Comparison of ENCODE assay signal across 8 cellular contexts in genomic region chr7:120272261-120272895, GRCh38. TPM values are rescaled to one million over a fixed set of nuclear protein-coding genes. Genes with fewer than 3 reads are reported as not detected.
DNase-seq lines count a peak whose midpoint lies in the region; TF ChIP-seq lines count a peak whose summit lies in the region.

No MANE protein-coding gene starts in this region.

- peak overlapping the region; percentile 37 for H3K18ac ChIP-seq in H9 (ENCODE audit: insufficient read length, low read depth, low read length)

- H3K9me3 Mint-ChIP-seq in activated CD4-positive, alpha-beta memory T cell treated with anti-CD3 and anti-CD28 coated beads, Interleukin-2, amount 10 ng/mL, durations not matched to agents 7 days and 5 days = peaks cover 3% of the 10 kb centered on the region
- H3K9me3 Mint-ChIP-seq in activated CD4-positive, alpha-beta memory T cell treated with anti-CD3 and anti-CD28 coated beads for 36 hours = no peaks in the 10 kb centered on the region
- H3K9me3 Mint-ChIP-seq in H9 = no peaks in the 10 kb centered on the region; a peak in 2 of 5 replicates

- CTCF ChIA-PET in activated CD4-positive, alpha-beta memory T cell treated with anti-CD3 and anti-CD28 coated beads, Interleukin-2, amount 10 ng/mL, durations not matched to agents 7 days and 5 days (lab: Charles Lee) = no interaction called here
- CTCF ChIA-PET in activated CD4-positive, alpha-beta memory T cell treated with anti-CD3 and anti-CD28 coated beads for 36 hours (lab: Charles Lee) = no interaction called here

- peaks cover 12% of the 10 kb centered on the region for H3K4me1 Mint-ChIP-seq in activated CD4-positive, alpha-beta memory T cell treated with anti-CD3 and anti-CD28 coated beads, Interleukin-2, amount 10 ng/mL, durations not matched to agents 7 days and 5 days
- H3K4me1 Mint-ChIP-seq in activated CD4-positive, alpha-beta memory T cell treated with anti-CD3 and anti-CD28 coated beads for 36 hours (ENCODE audit: low read depth) = peaks cover 12% of the 10 kb centered on the region
- peaks cover 35 to 40% of the 10 kb centered on the region in 2 experiments for H3K4me1 Mint-ChIP-seq in H9

- H3K4ac ChIP-seq in H9 (ENCODE audit: low read depth, low read length) = no peak overlapping the region

- TF ChIP-seq CTCF in H9 (conservative IDR thresholded peaks at IDR 0.05) = peak; percentile 80
- peak; percentile 84 for TF ChIP-seq CTCF in LNCaP clone FGC (IDR thresholded peaks at IDR 0.05; ENCODE audit: control insufficient read depth, extremely low read depth, insufficient read depth)

- H3K36me3 Mint-ChIP-seq in activated CD4-positive, alpha-beta memory T cell treated with anti-CD3 and anti-CD28 coated beads, Interleukin-2, amount 10 ng/mL, durations not matched to agents 7 days and 5 days (ENCODE audit: low read depth) = no peaks in the 10 kb centered on the region
- H3K36me3 Mint-ChIP-seq in activated CD4-positive, alpha-beta memory T cell treated with anti-CD3 and anti-CD28 coated beads for 36 hours = no peaks in the 10 kb centered on the region
- H3K36me3 Mint-ChIP-seq in H9 (ENCODE audit: insufficient read depth in 1 of 3, low read depth in 3 of 3) = peaks cover 9 to 11% (median 9%) of the 10 kb centered on the region in 3 experiments

- no peaks in the 10 kb centered on the region; the same call in 1 of the 2 replicates for H3K27me3 ChIP-seq in H9 (ENCODE audit: insufficient read depth, low read length)

- no peak overlapping the region for H4K91ac ChIP-seq in H9 (ENCODE audit: insufficient read length, low read depth, low read length)

- H3K79me2 ChIP-seq in H9 (ENCODE audit: insufficient read depth, low read length) = no peaks in the 10 kb centered on the region; the same call in 1 of the 2 replicates

- no peak overlapping the region for H2BK120ac ChIP-seq in H9 (ENCODE audit: low read depth, low read length, poor library complexity, severe bottlenecking)

- 0 out of 2 replicates have a peak overlapping the region, but pooled peaks have one; percentile 20 for H3K14ac ChIP-seq in H9 (ENCODE audit: insufficient read depth, low read length)

- no peak overlapping the region for H4K5ac ChIP-seq in H9 (ENCODE audit: insufficient read length, low read depth, low read length)

- no peak overlapping the region for H3T11ph ChIP-seq in H9 (ENCODE audit: low read length)

- peak overlapping the region; percentile 76 for H2AFZ ChIP-seq in H9 (ENCODE audit: low read length)

- H3K27me3 Mint-ChIP-seq in activated CD4-positive, alpha-beta memory T cell treated with anti-CD3 and anti-CD28 coated beads, Interleukin-2, amount 10 ng/mL, durations not matched to agents 7 days and 5 days = peaks cover 29% of the 10 kb centered on the region
- peaks cover 23% of the 10 kb centered on the region for H3K27me3 Mint-ChIP-seq in activated CD4-positive, alpha-beta memory T cell treated with anti-CD3 and anti-CD28 coated beads for 36 hours
- H3K27me3 Mint-ChIP-seq in H9 (ENCODE audit: low read depth) = peaks cover 22% of the 10 kb centered on the region

- H3K9me3 ChIP-seq in H9 (ENCODE audit: control insufficient read depth, low read depth, low read length) = no peaks in the 10 kb centered on the region

- no peak overlapping the region for H4K8ac ChIP-seq in H9 (replicated peaks; ENCODE audit: insufficient read length, low read depth, low read length)

- no peak overlapping the region for H3K23ac ChIP-seq in H9 (ENCODE audit: insufficient read length, low read depth, low read length)

- no peaks in the 10 kb centered on the region for H4K20me1 ChIP-seq in H9 (ENCODE audit: control insufficient read depth, insufficient read depth, insufficient read length)

- no peak overlapping the region for H3K27ac Mint-ChIP-seq in activated CD4-positive, alpha-beta memory T cell treated with anti-CD3 and anti-CD28 coated beads, Interleukin-2, amount 10 ng/mL, durations not matched to agents 7 days and 5 days
- no peak overlapping the region for H3K27ac Mint-ChIP-seq in activated CD4-positive, alpha-beta memory T cell treated with anti-CD3 and anti-CD28 coated beads for 36 hours
- peak overlapping the region; percentile 40 to 91 (median 65); a peak in 3 of 7 replicates for H3K27ac Mint-ChIP-seq in H9

- H3K27ac ChIP-seq in H9 (ENCODE audit: insufficient read length, low read depth, low read length) = no peak overlapping the region

- WGBS in H9 (ENCODE audit: extremely low coverage, insufficient read length, low lambda C conversion rate) = no CpG with 5 or more reads among the region's 29 CpGs

- no peak overlapping the region for H2BK12ac ChIP-seq in H9 (ENCODE audit: insufficient read length, low read depth, low read length)

- H2AK5ac ChIP-seq in H9 (ENCODE audit: insufficient read length, low read length) = no peak overlapping the region

- no peak overlapping the region for H2BK15ac ChIP-seq in H9 (ENCODE audit: low read depth, low read length)

- H3K56ac ChIP-seq in H9 (ENCODE audit: insufficient read length, low read depth, low read length) = no peak overlapping the region

- peak overlapping the region; percentile 57 for H3K4me3 ChIP-seq in LNCaP clone FGC (ENCODE audit: low read depth, low read length)

- H2BK20ac ChIP-seq in H9 (ENCODE audit: low read depth, low read length, poor library complexity, severe bottlenecking) = no peak overlapping the region

- intact Hi-C loops in activated CD4-positive, alpha-beta memory T cell treated with anti-CD3 and anti-CD28 coated beads for 36 hours (cut with micrococcal nuclease) = loop anchor here (5.0 kb wide), 1 partner anchor 335 kb away; no protein-coding TSS in a partner anchor

- H3K4me1 ChIP-seq in H9 (ENCODE audit: insufficient read depth, low read length) = no peaks in the 10 kb centered on the region

- no peak for DNase-seq in activated CD4-positive, alpha-beta memory T cell treated with anti-CD3 and anti-CD28 coated beads, Interleukin-2, amount 10 ng/mL, durations not matched to agents 7 days and 5 days
- DNase-seq in activated CD4-positive, alpha-beta memory T cell treated with anti-CD3 and anti-CD28 coated beads for 36 hours = no peak
- DNase-seq in H9 (peak; percentile 56), LNCaP clone FGC (ENCODE audit: low read depth) (peak; percentile 34), RPMI7951 (ENCODE audit: low read depth) (peak; percentile 52), epidermal melanocyte (ENCODE audit: insufficient read length, low spot score) (peak; percentile 64), mucosa of gallbladder (ENCODE audit: low spot score) (peak; percentile 28)
- no peak for DNase-seq in activated effector memory CD4-positive, alpha-beta T cell treated with Interleukin-2 at 50 U/mL for 16 hours

- H3K79me1 ChIP-seq in H9 (ENCODE audit: insufficient read depth, low read depth, low read length, poor library complexity, severe bottlenecking) = no peaks in the 10 kb centered on the region

- H2BK5ac ChIP-seq in H9 (ENCODE audit: insufficient read length, low read length) = no peak overlapping the region

- POLR2A ChIA-PET in activated CD4-positive, alpha-beta memory T cell treated with anti-CD3 and anti-CD28 coated beads, Interleukin-2, amount 10 ng/mL, durations not matched to agents 7 days and 5 days (lab: Charles Lee) = no interaction called here
- POLR2A ChIA-PET in activated CD4-positive, alpha-beta memory T cell treated with anti-CD3 and anti-CD28 coated beads for 36 hours (lab: Charles Lee) = no interaction called here

- peak overlapping the region; percentile 84 for H3K4me2 ChIP-seq in H9 (ENCODE audit: insufficient read depth, insufficient read length, low read length)

- peaks cover 12% of the 10 kb centered on the region for H3K23me2 ChIP-seq in H9 (ENCODE audit: insufficient read length, low read depth, low read length, poor library complexity, severe bottlenecking)

- peak overlapping the region; percentile 32 for H3K4me3 Mint-ChIP-seq in activated CD4-positive, alpha-beta memory T cell treated with anti-CD3 and anti-CD28 coated beads, Interleukin-2, amount 10 ng/mL, durations not matched to agents 7 days and 5 days
- H3K4me3 Mint-ChIP-seq in activated CD4-positive, alpha-beta memory T cell treated with anti-CD3 and anti-CD28 coated beads for 36 hours = no peak overlapping the region
- peak overlapping the region; percentile 96 for H3K4me3 Mint-ChIP-seq in H9

- peak overlapping the region; percentile 47 for H3K9ac ChIP-seq in H9 (ENCODE audit: extremely low read depth, insufficient read length, low read length)

RNA-seq across cellular contexts. Expression of gene KCND2, which starts 0.6 kb away (rescaled TPM):
- total RNA-seq in activated CD4-positive, alpha-beta memory T cell treated with anti-CD3 and anti-CD28 coated beads, Interleukin-2, amount 10 ng/mL, durations not matched to agents 7 days and 5 days = not detected
- not detected for total RNA-seq in activated CD4-positive, alpha-beta memory T cell treated with anti-CD3 and anti-CD28 coated beads for 36 hours
- 6.4 TPM in 2 replicates for total RNA-seq in H9 (2021)
- not detected in 2 replicates for total RNA-seq in RPMI7951 (2014; rRNA removed; shearing (Covaris generic))
- total RNA-seq in mucosa of gallbladder = 6.0 TPM

Comparison
In these comparisons a context has a peak if more than half of its experiments do, and no peak if none do; other contexts are left out.
1. DNase-seq: peak in H9 (single experiment), LNCaP clone FGC (single experiment), RPMI7951 (single experiment), epidermal melanocyte (single experiment) and mucosa of gallbladder (single experiment); none in activated CD4-positive, alpha-beta memory T cell treated with anti-CD3 and anti-CD28 coated beads, Interleukin-2, amount 10 ng/mL, durations not matched to agents 7 days and 5 days (single experiment), activated CD4-positive, alpha-beta memory T cell treated with anti-CD3 and anti-CD28 coated beads for 36 hours (single experiment) and activated effector memory CD4-positive, alpha-beta T cell treated with Interleukin-2 at 50 U/mL for 16 hours (single experiment).
2. H3K27ac Mint-ChIP-seq: peak in H9 (3 of 3); none in activated CD4-positive, alpha-beta memory T cell treated with anti-CD3 and anti-CD28 coated beads, Interleukin-2, amount 10 ng/mL, durations not matched to agents 7 days and 5 days (single experiment) and activated CD4-positive, alpha-beta memory T cell treated with anti-CD3 and anti-CD28 coated beads for 36 hours (single experiment).